In the genomic region with DNA sequence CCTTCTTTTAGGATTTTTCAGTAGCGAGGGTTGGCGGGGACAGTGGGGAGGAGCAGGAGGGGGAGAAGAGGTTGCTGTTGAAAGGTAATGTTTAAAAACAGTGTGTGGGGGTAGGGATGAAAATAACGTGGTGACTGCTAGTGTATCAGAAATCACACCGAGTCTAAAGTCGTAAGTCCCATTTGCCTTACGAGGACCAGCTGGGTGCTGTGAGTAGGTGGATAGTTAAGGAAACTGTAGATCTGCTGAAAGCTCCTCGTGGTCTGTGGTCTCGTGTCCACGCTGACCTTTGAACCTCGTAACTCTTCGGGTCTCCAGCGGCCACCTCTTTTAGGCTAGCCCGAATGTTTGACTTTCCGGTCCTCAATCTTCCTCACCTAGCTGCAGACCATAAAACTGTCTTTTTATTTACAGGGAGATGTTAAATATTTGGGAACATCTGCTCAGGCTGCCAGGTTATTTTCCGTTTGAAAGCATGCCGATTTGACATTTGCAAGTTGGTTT, we compare ENCODE assay signal across 1 cellular context.
TF ChIP-seq lines count a peak whose summit lies in the region.

No MANE protein-coding gene starts in this region.

TF ChIP-seq in GM23338, 12 proteins besides CTCF, POLR2A, EP300 and RAD21 (continued from another document):
- no peak for TF ChIP-seq NANOG (IDR thresholded peaks at IDR 0.05; ENCODE audit: borderline replicate concordance)
- no peak for TF ChIP-seq JUNB (IDR thresholded peaks at IDR 0.05; ENCODE audit: unreplicated experiment)
- TF ChIP-seq REST (IDR thresholded peaks at IDR 0.05; ENCODE audit: unreplicated experiment): no peak
- no peak for TF ChIP-seq EZH2phosphoT487 (IDR thresholded peaks at IDR 0.05; ENCODE audit: unreplicated experiment)
- TF ChIP-seq ETS1 (IDR thresholded peaks at IDR 0.05): no peak
- no peak for TF ChIP-seq ZNF114 (CRISPR knock-in tag; IDR thresholded peaks at IDR 0.05)
- TF ChIP-seq STAT1 (IDR thresholded peaks at IDR 0.05; ENCODE audit: unreplicated experiment): no peak
- no peak for TF ChIP-seq POLR2AphosphoS5 (IDR thresholded peaks at IDR 0.05; ENCODE audit: low read depth)
